7 cellular contexts compared by ENCODE assay signal in genomic region chr5:142548739-142549275, GRCh38.
DNase-seq lines count a peak whose midpoint lies in the region; ATAC-seq and TF ChIP-seq lines count a peak whose summit lies in the region.

No MANE protein-coding gene starts in this region.

- H3K27me3 ChIP-seq in adipocyte (replicated peaks; ENCODE audit: control insufficient read depth, insufficient read depth, low read length) = no peaks in the 10 kb centered on the region
- H3K27me3 ChIP-seq in heart left ventricle = peaks cover 0 to 27% (median 0%) of the 10 kb centered on the region in 9 donors
- H3K27me3 ChIP-seq in prostate gland (replicated peaks; ENCODE audit: insufficient read depth) = no peaks in the 10 kb centered on the region

- ATAC-seq in heart left ventricle (peak; percentile 74 to 94 (median 86)), GM21528 (IDR thresholded peaks at IDR 0.05; ENCODE audit: low FRiP score, unreplicated experiment) (no peak)

- no peaks in the 10 kb centered on the region for H3K9me2 ChIP-seq in OCI-LY7 (ENCODE audit: insufficient read depth, low read length)

- POLR2A ChIA-PET in OCI-LY7 (lab: Charles Lee) = interaction anchor here (1.1 kb wide), 1 partner anchor 7 kb away, joined by 3 read pairs; no protein-coding TSS in a partner anchor

- no peaks in the 10 kb centered on the region for H3K79me2 ChIP-seq in OCI-LY7 (ENCODE audit: insufficient read depth, low read depth, low read length)

- H3K4me3 ChIP-seq in OCI-LY7 (ENCODE audit: low read depth, low read length, poor library complexity, severe bottlenecking) (no peak overlapping the region), adipocyte (ENCODE audit: low read length) (no peak overlapping the region), heart left ventricle (no peak overlapping the region), prostate gland (no peak overlapping the region)

- H3K4me1 ChIP-seq in OCI-LY7 (ENCODE audit: insufficient read depth, low read length, poor library complexity, severe bottlenecking) = no peaks in the 10 kb centered on the region
- H3K4me1 ChIP-seq in adipocyte (ENCODE audit: control insufficient read depth, insufficient read depth, low read length) = peaks cover 39% of the 10 kb centered on the region
- H3K4me1 ChIP-seq in heart left ventricle = peaks cover 0 to 49% (median 20%) of the 10 kb centered on the region in 12 donors
- no peaks in the 10 kb centered on the region for H3K4me1 ChIP-seq in prostate gland (replicated peaks)

- H3K9me3 ChIP-seq in OCI-LY7 (ENCODE audit: low read length) (no peaks in the 10 kb centered on the region), adipocyte (ENCODE audit: control insufficient read depth, low read length) (no peaks in the 10 kb centered on the region), heart left ventricle (no peaks in the 10 kb centered on the region), prostate gland (no peaks in the 10 kb centered on the region)

- peak overlapping the region; percentile 12 for H3K9ac ChIP-seq in adipocyte (ENCODE audit: low read length)

- CTCF ChIA-PET in OCI-LY7 (lab: Charles Lee; ENCODE audit: unreplicated experiment) = no interaction called here

- TF ChIP-seq POLR2A in heart left ventricle (IDR thresholded peaks at IDR 0.05) = no peak
- no peak for TF ChIP-seq POLR2A in prostate gland (IDR thresholded peaks at IDR 0.05)

- H3K36me3 ChIP-seq in OCI-LY7 (ENCODE audit: insufficient read depth, low read length) (no peaks in the 10 kb centered on the region), adipocyte (ENCODE audit: control insufficient read depth, insufficient read depth, low read length, severe bottlenecking) (no peaks in the 10 kb centered on the region), heart left ventricle (no peaks in the 10 kb centered on the region), prostate gland (no peaks in the 10 kb centered on the region)

- no peak overlapping the region for H3K27ac ChIP-seq in OCI-LY7 (ENCODE audit: low read depth, low read length, poor library complexity, severe bottlenecking)
- H3K27ac ChIP-seq in heart left ventricle = peak overlapping the region in 2 of 12 donors; percentile 21 to 31
- no peak overlapping the region for H3K27ac ChIP-seq in prostate gland

- DNase-seq in GF-D8 (lab: John Stamatoyannopoulos, UW) (peak; percentile 12), Kasumi-1 (lab: John Stamatoyannopoulos, UW) (peak; percentile 90 to 91), OCI-LY7 (ENCODE audit: low spot score) (peak; percentile 20), adipocyte (ENCODE audit: low read depth) (peak; percentile 95), heart left ventricle (peak in 4 of 5 donors; percentile 41 to 66 (median 60)), prostate gland (ENCODE audit: low spot score) (peak; percentile 62)

- no TSS peak for BruUV-seq in OCI-LY7 (replicated peaks; lab: Mats Ljungman, UMichigan)

- TF ChIP-seq CTCF in OCI-LY7 (conservative IDR thresholded peaks at IDR 0.05; ENCODE audit: low read length) = peak; percentile 76
- peak; percentile 64 to 91 (median 78) for TF ChIP-seq CTCF in heart left ventricle (IDR thresholded peaks at IDR 0.05)
- peak; percentile 42 to 83 (median 75) for TF ChIP-seq CTCF in prostate gland (IDR thresholded peaks at IDR 0.05)

- H4K20me1 ChIP-seq in OCI-LY7 (ENCODE audit: insufficient read depth, low read length) = no peaks in the 10 kb centered on the region

- no peak overlapping the region for H3K4me2 ChIP-seq in OCI-LY7 (ENCODE audit: low read length)

- intact Hi-C loops in OCI-LY7 (cut with micrococcal nuclease; ENCODE audit: unreplicated experiment) = loop anchor here (1.0 kb wide), 1 partner anchor 397 kb away; no protein-coding TSS in a partner anchor
- intact Hi-C loops in heart left ventricle (cut with DNase I) = loop anchor here (1.0 to 10.0 kb wide), 17 partner anchors 57 to 564 kb away; partner anchors contain the start of gene SPRY4 (in 6 of the 10)
- intact Hi-C loops in prostate gland (cut with DNase I) = loop anchor here (2.0 to 10.0 kb wide), 2 partner anchors 224 to 396 kb away; partner anchors contain the start of gene SPRY4

- 17 to 25% (median 21%) methylated on average over 5 of the region's 5 CpGs for WGBS in heart left ventricle, 4 donors
- 20% methylated on average over 5 of the region's 5 CpGs for WGBS in prostate gland

- no peak overlapping the region for H2AFZ ChIP-seq in OCI-LY7 (ENCODE audit: low read length)

Comparison
In these comparisons a context has a peak if more than half of its experiments do, and no peak if none do; other contexts are left out.
1. DNase-seq: peak in every context shown above with its lines; median percentile 95 in adipocyte; 90 in Kasumi-1; 62 in prostate gland; 60 in heart left ventricle; 20 in OCI-LY7; 12 in GF-D8.